25 cellular contexts compared by ENCODE assay signal in genomic region chr12:5977556-5977955, GRCh38. TPM values are rescaled to one million over a fixed set of nuclear protein-coding genes. Genes with fewer than 3 reads are reported as not detected.
"Had no signal": no experiment of that assay in that cellular context is flagged by ENCODE, and none has a peak within 500 bp of the region (broad histone marks: within the 10 kb centered on the region; RNA-seq: fewer than 3 reads in every experiment).

No MANE protein-coding gene starts in this region.

- H3K9me3 ChIP-seq: SK-N-SH had no signal

- H3K9ac ChIP-seq: KMS-11, SK-N-SH had no signal

- H3K27ac ChIP-seq: KMS-11, RWPE1 had no signal

- H3K4me3 ChIP-seq: K562 had no signal

- DNase-seq: IMR-90, Kasumi-1, MM.1S, NCI-H1048, NCI-H1105 treated with DMSO at 0.1 percent for 48 hours, NCI-H1417 treated with DMSO at 0.1 percent for 48 hours, NCI-H146, NCI-H1694 treated with DMSO at 0.1 percent for 48 hours, NCI-H1930, NCI-H2081, NCI-H2107, NCI-H2227 treated with DMSO at 0.1 percent for 48 hours, NCI-H524, NCI-H526 treated with DMSO at 0.1 percent for 48 hours, NCI-H748 treated with DMSO at 0.1 percent for 48 hours, PC-3, SHP77, SK-N-SH, T-helper 1 cell had no signal

- ATAC-seq: HepG2, K562, Panc1, PC-3 had no signal

RNA-seq across cellular contexts. Expression of gene ANO2, which starts 32.5 kb away (rescaled TPM):
- total RNA-seq: HepG2, IMR-90, NCI-H460, PC-3 had no signal
- polyA plus RNA-seq: K562, SK-N-SH had no signal
